Comparison of ENCODE assay signal across 18 cellular contexts in the genomic region with DNA sequence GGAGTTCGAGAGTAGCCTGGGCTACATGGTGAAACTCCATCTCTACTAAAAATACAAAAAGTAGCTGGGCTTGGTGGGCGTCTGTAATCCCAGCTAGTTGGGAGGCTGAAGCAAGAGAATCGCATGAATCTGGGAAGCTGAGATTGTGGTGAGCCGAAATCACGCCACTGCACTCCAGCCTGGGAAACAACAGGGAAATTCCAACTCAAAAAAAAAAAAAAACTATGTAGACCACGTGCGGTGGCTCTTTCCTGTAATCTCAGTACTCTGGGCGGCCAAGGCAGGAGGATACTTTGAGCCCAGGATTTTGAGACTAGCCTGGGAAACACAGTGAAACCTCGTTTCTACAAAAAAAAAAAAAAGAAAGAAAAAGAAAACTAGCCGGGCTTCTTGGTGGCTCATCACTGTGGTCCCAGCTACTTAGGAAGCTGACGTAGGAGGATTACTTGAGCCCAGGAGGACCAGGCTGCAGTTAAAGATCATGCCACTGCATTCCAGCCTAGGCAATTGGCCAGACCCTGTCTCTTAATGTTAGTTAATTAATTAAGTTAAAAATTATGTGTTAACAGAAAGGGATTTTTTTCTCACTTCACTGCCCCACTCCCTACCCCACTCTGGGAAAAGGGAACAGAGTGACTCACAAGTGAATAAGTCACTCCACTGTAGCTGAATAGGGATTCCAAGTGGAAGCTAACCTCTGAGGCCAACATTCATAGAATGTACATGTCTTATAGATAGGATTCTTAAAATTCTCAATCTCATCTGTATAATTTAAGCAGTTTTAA. TPM values are rescaled to one million over a fixed set of nuclear protein-coding genes. Genes with fewer than 3 reads are reported as not detected.
DNase-seq lines count a peak whose midpoint lies in the region; ATAC-seq and TF ChIP-seq lines count a peak whose summit lies in the region.
"Had no signal": no experiment of that assay in that cellular context is flagged by ENCODE, and none has a peak within 500 bp of the region (broad histone marks: within the 10 kb centered on the region; RNA-seq: fewer than 3 reads in every experiment).

No MANE protein-coding gene starts in this region.

- no peak overlapping the region for H3K4me3 ChIP-seq in coronary artery
- H3K4me3 ChIP-seq: colonic mucosa, uterus had no signal

- DNase-seq in activated T-cell treated with anti-CD3 and anti-CD28 coated beads, Interleukin-2, amount 50 U/mL, for 4 hours = no peak
- DNase-seq in activated T-cell treated with anti-CD3 and anti-CD28 coated beads, Interleukin-2, amount 50 U/mL, for 48 hours = no peak
- DNase-seq in activated CD8-positive, alpha-beta T cell treated with anti-CD3 and anti-CD28 coated beads for 36 hours = no peak
- peak; percentile 60 for DNase-seq in kidney glomerular epithelial cell (lab: John Stamatoyannopoulos, UW)
- DNase-seq in stromal cell of bone marrow (ENCODE audit: low read depth) = peak; percentile 21
- no peak for DNase-seq in coronary artery (ENCODE audit: low spot score)
- no peak for DNase-seq in NCI-H748 treated with DMSO at 0.1 percent for 48 hours (lab: John Stamatoyannopoulos, UW)
- DNase-seq in T-helper 17 cell = no peak
- DNase-seq: activated CD4-positive, CD25-positive, alpha-beta regulatory T cell treated with anti-CD3 and anti-CD28 coated beads, Interleukin-2, amount 50 U/mL, for 72 hours; colonic mucosa; GF-D8; GOT3; Kasumi-1; NCI-H1417; retina; T-helper 1 cell; uterus had no signal

- H3K36me3 Mint-ChIP-seq in activated T-cell treated with anti-CD3 and anti-CD28 coated beads, Interleukin-2, amount 50 U/mL, for 4 hours (ENCODE audit: insufficient read depth) = peaks cover 30% of the 10 kb centered on the region
- peaks cover 12% of the 10 kb centered on the region for H3K36me3 Mint-ChIP-seq in activated CD8-positive, alpha-beta T cell treated with anti-CD3 and anti-CD28 coated beads for 36 hours (ENCODE audit: low read depth)
- H3K36me3 Mint-ChIP-seq in T-helper 17 cell (ENCODE audit: low read depth) = no peaks in the 10 kb centered on the region

- H3K27ac Mint-ChIP-seq in activated CD8-positive, alpha-beta T cell treated with anti-CD3 and anti-CD28 coated beads for 36 hours = peak overlapping the region; percentile 43
- H3K27ac Mint-ChIP-seq in T-helper 17 cell = no peak overlapping the region

- H3K4me3 Mint-ChIP-seq in activated T-cell treated with anti-CD3 and anti-CD28 coated beads, Interleukin-2, amount 50 U/mL, for 4 hours = peak overlapping the region; percentile 91
- H3K4me3 Mint-ChIP-seq in activated CD8-positive, alpha-beta T cell treated with anti-CD3 and anti-CD28 coated beads for 36 hours = no peak overlapping the region
- H3K4me3 Mint-ChIP-seq in T-helper 17 cell = no peak overlapping the region

- POLR2A ChIA-PET in activated CD8-positive, alpha-beta T cell treated with anti-CD3 and anti-CD28 coated beads for 36 hours (lab: Charles Lee) = interaction anchor here (0.7 kb wide), 1 partner anchor 99 kb away, joined by 4 read pairs; no protein-coding TSS in a partner anchor

- TF ChIP-seq CTCF in activated CD8-positive, alpha-beta T cell treated with anti-CD3 and anti-CD28 coated beads for 36 hours (IDR thresholded peaks at IDR 0.05) = no peak
- no peak for TF ChIP-seq CTCF in coronary artery (IDR thresholded peaks at IDR 0.05)

- ATAC-seq in activated T-cell treated with anti-CD3 and anti-CD28 coated beads, Interleukin-2, amount 50 U/mL, for 4 hours = no peak
- no peak for ATAC-seq in activated CD8-positive, alpha-beta T cell treated with anti-CD3 and anti-CD28 coated beads for 36 hours
- ATAC-seq in T-helper 17 cell = no peak

- peaks cover 26% of the 10 kb centered on the region for H3K4me1 Mint-ChIP-seq in activated T-cell treated with anti-CD3 and anti-CD28 coated beads, Interleukin-2, amount 50 U/mL, for 4 hours (ENCODE audit: low read depth)
- peaks cover 12% of the 10 kb centered on the region for H3K4me1 Mint-ChIP-seq in activated CD8-positive, alpha-beta T cell treated with anti-CD3 and anti-CD28 coated beads for 36 hours (ENCODE audit: low read depth)
- peaks cover 20% of the 10 kb centered on the region for H3K4me1 Mint-ChIP-seq in T-helper 17 cell

- H3K27me3 Mint-ChIP-seq in activated T-cell treated with anti-CD3 and anti-CD28 coated beads, Interleukin-2, amount 50 U/mL, for 4 hours (ENCODE audit: low read depth) = no peaks in the 10 kb centered on the region
- no peaks in the 10 kb centered on the region for H3K27me3 Mint-ChIP-seq in activated CD8-positive, alpha-beta T cell treated with anti-CD3 and anti-CD28 coated beads for 36 hours
- H3K27me3 Mint-ChIP-seq in T-helper 17 cell = no peaks in the 10 kb centered on the region
- H3K27me3 Mint-ChIP-seq: stimulated activated naive CD8-positive, alpha-beta T cell treated with anti-CD3 and anti-CD28 coated beads, Interleukin-15, Interleukin-2, amounts not matched to agents 100 ng/mL and 50 ng/mL, for 24 hours had no signal

- CTCF ChIA-PET in activated CD8-positive, alpha-beta T cell treated with anti-CD3 and anti-CD28 coated beads for 36 hours (lab: Charles Lee) = no interaction called here

- no peaks in the 10 kb centered on the region for H3K9me3 ChIP-seq in T-helper 17 cell (ENCODE audit: control insufficient read depth, low read length, poor library complexity, severe bottlenecking)
- H3K9me3 ChIP-seq: colonic mucosa, uterus had no signal

- intact Hi-C loops in activated CD8-positive, alpha-beta T cell treated with anti-CD3 and anti-CD28 coated beads for 36 hours (cut with micrococcal nuclease) = no loop called here

- no peak overlapping the region for H3K27ac ChIP-seq in coronary artery
- H3K27ac ChIP-seq: colonic mucosa, uterus had no signal

- H3K9me3 Mint-ChIP-seq in activated T-cell treated with anti-CD3 and anti-CD28 coated beads, Interleukin-2, amount 50 U/mL, for 4 hours = peaks cover 15% of the 10 kb centered on the region
- H3K9me3 Mint-ChIP-seq in activated CD8-positive, alpha-beta T cell treated with anti-CD3 and anti-CD28 coated beads for 36 hours = peaks cover 2% of the 10 kb centered on the region

RNA-seq across cellular contexts. Expression of a gene that starts 2.2 kb away (rescaled TPM):
- total RNA-seq in activated T-cell treated with anti-CD3 and anti-CD28 coated beads, Interleukin-2, amount 50 U/mL, for 4 hours = 1 to 10 TPM; 7.9 to 9.0 (median 8.8) TPM
- total RNA-seq in activated CD8-positive, alpha-beta T cell treated with anti-CD3 and anti-CD28 coated beads for 36 hours = 10 to 100 TPM; 27.4 to 31.1 TPM
- 10 to 100 TPM; 56.1 to 61.1 TPM for total RNA-seq in T-helper 17 cell

Comparison
In these comparisons a context has a peak if more than half of its experiments do, and no peak if none do; other contexts are left out.
1. DNase-seq: peak in kidney glomerular epithelial cell (single experiment) and stromal cell of bone marrow (single experiment); none in activated T-cell treated with anti-CD3 and anti-CD28 coated beads, Interleukin-2, amount 50 U/mL, for 4 hours (single experiment), activated T-cell treated with anti-CD3 and anti-CD28 coated beads, Interleukin-2, amount 50 U/mL, for 48 hours (0 of 2), activated CD8-positive, alpha-beta T cell treated with anti-CD3 and anti-CD28 coated beads for 36 hours (single experiment), coronary artery (single experiment), NCI-H748 treated with DMSO at 0.1 percent for 48 hours (single experiment) and T-helper 17 cell (0 of 3).